8 cellular contexts compared by ENCODE assay signal in genomic region chr10:24722676-24723385, GRCh38. TPM values are rescaled to one million over a fixed set of nuclear protein-coding genes. Genes with fewer than 3 reads are reported as not detected.
A peak's percentile ranks its signal among the peaks of the same experiment; 100 is the strongest.
DNase-seq lines count a peak whose midpoint lies in the region; ATAC-seq and TF ChIP-seq lines count a peak whose summit lies in the region.

No MANE protein-coding gene starts in this region.

- TF ChIP-seq EP300 in neural cell (conservative IDR thresholded peaks at IDR 0.05; ENCODE audit: poor library complexity, severe bottlenecking) = no peak

- intact Hi-C loops in tibial artery (cut with DNase I; ENCODE audit: low total_unique reads) = loop anchor here (5.0 to 10.0 kb wide), 3 partner anchors 78 to 294 kb away; partner anchors contain the start of genes ENKUR, PRTFDC1 and THNSL1

- H3F3A ChIP-seq in neural cell (ENCODE audit: insufficient read depth, low read length, poor library complexity, severe bottlenecking) = peaks cover 6% of the 10 kb centered on the region

- DNase-seq in NCI-H1105 treated with DMSO at 0.1 percent for 48 hours (lab: John Stamatoyannopoulos, UW) (peak; percentile 16), NCI-H1105 (lab: John Stamatoyannopoulos, UW) (no peak), NT2/D1 (ENCODE audit: low read depth, low spot score) (no peak), fibroblast of peridontal ligament (ENCODE audit: extremely low read depth) (peak; percentile 42), tibial artery (peak; percentile 44 to 82)
- DNase-seq in activated T-helper 1 cell treated with anti-CD3 and anti-CD28 coated beads, Interleukin-2, amount 50 U/mL, for 16 hours (ENCODE audit: low read depth in 1 of 2, low spot score in 1 of 2) = peak; percentile 19 to 22

- TF ChIP-seq CTCF in neural cell (IDR thresholded peaks at IDR 0.05; ENCODE audit: poor library complexity, severe bottlenecking) (no peak), tibial artery (IDR thresholded peaks at IDR 0.05) (no peak)

- H3K36me3 ChIP-seq in NT2/D1 (ENCODE audit: insufficient read depth, insufficient read length, low read length) (peaks cover 11% of the 10 kb centered on the region), neural cell (ENCODE audit: insufficient read depth, low read length) (no peaks in the 10 kb centered on the region), tibial artery (no peaks in the 10 kb centered on the region)

- H3K27ac ChIP-seq in neural cell (ENCODE audit: low read length) = peak overlapping the region; percentile 86
- peak overlapping the region; percentile 85 to 90 for H3K27ac ChIP-seq in tibial artery

- H3K4me2 ChIP-seq in neural cell (ENCODE audit: low read length) = peak overlapping the region; percentile 94

- peaks cover 48% of the 10 kb centered on the region for H3K79me2 ChIP-seq in neural cell (replicated peaks; ENCODE audit: insufficient read depth, low read length)

- no peaks in the 10 kb centered on the region for H3K9me3 ChIP-seq in NT2/D1 (ENCODE audit: insufficient read depth, low read length)
- no peaks in the 10 kb centered on the region for H3K9me3 ChIP-seq in neural cell (ENCODE audit: low read length)
- H3K9me3 ChIP-seq in tibial artery = no peaks in the 10 kb centered on the region

- H3K4me3 ChIP-seq in NT2/D1 (ENCODE audit: insufficient read length, low read depth) (peak overlapping the region; percentile 71), neural cell (ENCODE audit: low read length) (peak overlapping the region; percentile 84), tibial artery (peak overlapping the region; percentile 61 to 63)

- H2AFZ ChIP-seq in neural cell (ENCODE audit: low read depth, low read length) = no peak overlapping the region

- peak overlapping the region; percentile 88 for H3K9ac ChIP-seq in NT2/D1 (ENCODE audit: insufficient read length, low read depth)
- H3K9ac ChIP-seq in neural cell (ENCODE audit: low read length) = peak overlapping the region; percentile 91

- no peak for TF ChIP-seq RAD21 in neural cell (conservative IDR thresholded peaks at IDR 0.05)

- peak; percentile 34 for ATAC-seq in HG02642 (IDR thresholded peaks at IDR 0.05; ENCODE audit: poor library complexity, unreplicated experiment)

- H3K27me3 ChIP-seq in NT2/D1 (ENCODE audit: insufficient read depth, insufficient read length) = no peaks in the 10 kb centered on the region
- no peaks in the 10 kb centered on the region for H3K27me3 ChIP-seq in neural cell (ENCODE audit: insufficient read depth, low read depth, low read length)
- no peaks in the 10 kb centered on the region for H3K27me3 ChIP-seq in tibial artery

- H3K9me2 ChIP-seq in neural cell (ENCODE audit: insufficient read depth, low read length) = no peaks in the 10 kb centered on the region

- peaks cover 6% of the 10 kb centered on the region for H3K4me1 ChIP-seq in NT2/D1 (ENCODE audit: insufficient read depth, insufficient read length)
- H3K4me1 ChIP-seq in tibial artery = peaks cover 0 to 39% (median 25%) of the 10 kb centered on the region in 4 donors

- no peaks in the 10 kb centered on the region for H4K20me1 ChIP-seq in neural cell (ENCODE audit: insufficient read depth)

TF ChIP-seq in neural cell, 6 proteins besides CTCF, POLR2A, EP300 and RAD21:
- TF ChIP-seq REST (IDR thresholded peaks at IDR 0.05; ENCODE audit: borderline replicate concordance) (no peak), TAF1 (IDR thresholded peaks at IDR 0.05; ENCODE audit: low read depth) (no peak), SMC3 (conservative IDR thresholded peaks at IDR 0.05; ENCODE audit: poor library complexity) (no peak), POLR2AphosphoS5 (IDR thresholded peaks at IDR 0.05) (no peak), MXI1 (conservative IDR thresholded peaks at IDR 0.05; ENCODE audit: poor library complexity, severe bottlenecking) (peak; percentile 65), EZH2 (IDR thresholded peaks at IDR 0.05; ENCODE audit: borderline replicate concordance, insufficient read depth, low read length, poor library complexity, severe bottlenecking) (no peak)

RNA-seq across cellular contexts. Expression of gene ARHGAP21, which starts 0.9 kb away (rescaled TPM):
- polyA plus RNA-seq in neural cell = 138 and 155 TPM in 2 replicates
- 229 and 256 TPM in 2 replicates for polyA minus RNA-seq in neural cell

Comparison
In these comparisons a context has a peak if more than half of its experiments do, and no peak if none do; other contexts are left out.
1. DNase-seq: peak in NCI-H1105 treated with DMSO at 0.1 percent for 48 hours (single experiment), activated T-helper 1 cell treated with anti-CD3 and anti-CD28 coated beads, Interleukin-2, amount 50 U/mL, for 16 hours (2 of 2), fibroblast of peridontal ligament (single experiment) and tibial artery (2 of 2); none in NCI-H1105 (single experiment) and NT2/D1 (single experiment).
2. Peak in every context shown above with its lines, with median percentiles within 50 percentile points of each other: H3K4me3 ChIP-seq.